In the genomic region with DNA sequence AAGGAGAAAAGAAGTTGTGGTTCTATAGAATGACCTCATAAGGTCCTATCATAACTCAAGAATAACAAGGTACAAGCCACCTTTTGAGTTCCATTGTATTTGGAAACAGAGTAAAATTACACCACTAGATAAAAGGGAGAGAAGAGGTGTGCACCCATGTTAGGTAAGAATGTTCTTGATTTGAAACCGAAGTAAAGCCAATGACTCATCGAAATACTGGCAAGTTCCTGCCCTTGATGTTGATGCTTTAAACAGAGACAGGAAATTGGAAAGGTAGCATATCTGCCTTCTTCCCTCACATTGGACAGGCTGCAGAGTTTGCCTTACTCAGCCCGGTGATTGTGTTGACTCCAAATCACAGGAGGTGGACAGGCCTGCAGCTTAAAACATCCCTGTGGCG, we compare ENCODE assay signal across 23 cellular contexts.
"Had no signal": no experiment of that assay in that cellular context is flagged by ENCODE, and none has a peak within 500 bp of the region (broad histone marks: within the 10 kb centered on the region; RNA-seq: fewer than 3 reads in every experiment).

No MANE protein-coding gene starts in this region.

- DNase-seq: effector CD8-positive, alpha-beta T cell; esophagus squamous epithelium; foreskin fibroblast; head of caudate nucleus; natural killer cell; occipital lobe; pancreas; psoas muscle; spleen; stimulated activated CD4-positive, alpha-beta T cell treated with anti-CD3 and anti-CD28 coated beads, Interleukin-15, amount 100 ng/mL, for 24 hours; stimulated activated CD4-positive, alpha-beta T cell treated with anti-CD3 and anti-CD28 coated beads, Interleukin-1b, Interleukin-23, amount 100 ng/mL, for 48 hours; stimulated activated CD4-positive, alpha-beta T cell treated with anti-CD3 and anti-CD28 coated beads, Interleukin-4, amount 100 ng/mL, for 24 hours; stimulated activated naive B cell treated with anti-CD40 and anti-IgM and Interleukin-4, amounts not matched to agents 10 μg/mL and 1 μg/mL and 100 μg/mL, for 72 hours; stimulated activated naive CD8-positive, alpha-beta T cell treated with anti-CD3 and anti-CD28 coated beads, Interleukin-15, amount 100 ng/mL, for 72 hours; testis; upper lobe of right lung had no signal

- H3K36me3 Mint-ChIP-seq: natural killer cell; neural progenitor cell; stimulated activated naive B cell treated with anti-CD40 and anti-IgM and Interleukin-4, amounts not matched to agents 10 μg/mL and 1 μg/mL and 100 μg/mL, for 72 hours had no signal

- H3K9ac ChIP-seq: neural progenitor cell had no signal

- H3K4me1 ChIP-seq: esophagus squamous epithelium, neural progenitor cell, pancreas, psoas muscle, spleen, testis, tibial nerve, upper lobe of right lung, vagina had no signal

- H3K79me2 ChIP-seq: hepatocyte had no signal

- H3K27ac ChIP-seq: coronary artery, esophagus squamous epithelium, hepatocyte, neural progenitor cell, pancreas, psoas muscle, spleen, testis, tibial nerve, upper lobe of right lung, vagina had no signal

- H3K9me3 Mint-ChIP-seq: neural progenitor cell; stimulated activated naive CD8-positive, alpha-beta T cell treated with anti-CD3 and anti-CD28 coated beads, Interleukin-15, amount 100 ng/mL, for 72 hours had no signal

- H3K4me2 ChIP-seq: hepatocyte, neural progenitor cell had no signal

- H3K27me3 ChIP-seq: esophagus squamous epithelium, hepatocyte, neural progenitor cell, pancreas, spleen, testis, tibial nerve, upper lobe of right lung, vagina had no signal

- H3K36me3 ChIP-seq: esophagus squamous epithelium, neural progenitor cell, pancreas, spleen, tibial nerve, upper lobe of right lung, vagina had no signal

- H3K4me3 ChIP-seq: coronary artery, esophagus squamous epithelium, hepatocyte, neural progenitor cell, pancreas, psoas muscle, spleen, testis, tibial nerve, upper lobe of right lung, vagina had no signal

- H3K9me3 ChIP-seq: esophagus squamous epithelium, pancreas, psoas muscle, spleen, testis, upper lobe of right lung, vagina had no signal

- H3K27ac Mint-ChIP-seq: natural killer cell; neural progenitor cell; stimulated activated naive B cell treated with anti-CD40 and anti-IgM and Interleukin-4, amounts not matched to agents 10 μg/mL and 1 μg/mL and 100 μg/mL, for 72 hours had no signal

- H3K4me1 Mint-ChIP-seq: natural killer cell; neural progenitor cell; stimulated activated naive B cell treated with anti-CD40 and anti-IgM and Interleukin-4, amounts not matched to agents 10 μg/mL and 1 μg/mL and 100 μg/mL, for 72 hours; stimulated activated naive CD8-positive, alpha-beta T cell treated with anti-CD3 and anti-CD28 coated beads, Interleukin-15, amount 100 ng/mL, for 72 hours had no signal

- ATAC-seq: left lobe of liver; natural killer cell; pancreas; psoas muscle; sciatic nerve; stimulated activated naive B cell treated with anti-CD40 and anti-IgM and Interleukin-4, amounts not matched to agents 10 μg/mL and 1 μg/mL and 100 μg/mL, for 72 hours; stimulated activated naive CD8-positive, alpha-beta T cell treated with anti-CD3 and anti-CD28 coated beads, Interleukin-15, amount 100 ng/mL, for 72 hours; upper lobe of right lung had no signal

- H2AFZ ChIP-seq: hepatocyte, neural progenitor cell had no signal

- H3K4me3 Mint-ChIP-seq: natural killer cell; neural progenitor cell; stimulated activated naive B cell treated with anti-CD40 and anti-IgM and Interleukin-4, amounts not matched to agents 10 μg/mL and 1 μg/mL and 100 μg/mL, for 72 hours; stimulated activated naive CD8-positive, alpha-beta T cell treated with anti-CD3 and anti-CD28 coated beads, Interleukin-15, amount 100 ng/mL, for 72 hours had no signal
